In the genomic region with DNA sequence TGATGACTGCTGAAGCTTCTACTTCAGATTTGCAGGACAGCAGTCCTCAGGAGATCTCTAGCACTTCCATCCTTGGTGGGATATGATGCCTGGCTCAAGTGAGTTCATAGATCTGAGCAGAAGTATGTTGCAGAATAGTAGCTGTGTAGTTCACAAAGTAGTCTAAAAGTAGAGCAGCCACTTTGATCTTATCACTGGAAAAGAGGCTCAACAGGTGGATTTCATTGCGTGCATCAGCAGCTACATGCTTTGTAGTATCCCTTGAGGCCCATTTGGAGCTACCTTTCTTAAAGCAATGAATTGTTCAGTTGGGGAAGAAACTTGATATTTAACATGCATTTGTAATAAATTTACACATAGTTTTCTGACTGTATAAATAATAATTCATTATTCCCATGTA, we compare ENCODE assay signal across 14 cellular contexts. TPM values are rescaled to one million over a fixed set of nuclear protein-coding genes. Genes with fewer than 3 reads are reported as not detected.
DNase-seq lines count a peak whose midpoint lies in the region; ATAC-seq and TF ChIP-seq lines count a peak whose summit lies in the region.
"Had no signal": no experiment of that assay in that cellular context is flagged by ENCODE, and none has a peak within 500 bp of the region (broad histone marks: within the 10 kb centered on the region; RNA-seq: fewer than 3 reads in every experiment).

No MANE protein-coding gene starts in this region.

- no peaks in the 10 kb centered on the region for H4K20me1 ChIP-seq in SK-N-SH (ENCODE audit: insufficient read depth)
- H4K20me1 ChIP-seq in smooth muscle cell (ENCODE audit: low read depth): no peaks in the 10 kb centered on the region

- H3K79me2 ChIP-seq in SK-N-SH (ENCODE audit: insufficient read depth) (no peaks in the 10 kb centered on the region), smooth muscle cell (ENCODE audit: low read depth) (no peaks in the 10 kb centered on the region)

- TF ChIP-seq CTCF in SK-N-SH (IDR thresholded peaks at IDR 0.05): no peak
- TF ChIP-seq CTCF in WTC11 (IDR thresholded peaks at IDR 0.05): no peak
- TF ChIP-seq CTCF in smooth muscle cell (IDR thresholded peaks at IDR 0.05; ENCODE audit: borderline replicate concordance, insufficient read depth, poor library complexity, severe bottlenecking): no peak

- H3F3A ChIP-seq in SK-N-SH (replicated peaks; ENCODE audit: insufficient read depth) (no peaks in the 10 kb centered on the region), smooth muscle cell (ENCODE audit: low read depth) (no peaks in the 10 kb centered on the region)

- no peaks in the 10 kb centered on the region for H3K9me2 ChIP-seq in SK-N-SH

- POLR2A ChIA-PET in SK-N-SH (lab: Yijun Ruan, JAX): no interaction called here
- POLR2A ChIA-PET in WTC11 (lab: Charles Lee): no interaction called here

- H3K4me3 Mint-ChIP-seq in WTC11: peak overlapping the region; percentile 88; the same call in 1 of the 2 replicates

- H2AFZ ChIP-seq in SK-N-SH (ENCODE audit: low read depth) (no peak overlapping the region), smooth muscle cell (ENCODE audit: low read depth) (no peak overlapping the region)

- 0 out of 2 replicates have a peak overlapping the region, but pooled peaks have one; percentile 79 for H3K4me2 ChIP-seq in SK-N-SH
- H3K4me2 ChIP-seq in smooth muscle cell: no peak overlapping the region

- peaks cover 18% of the 10 kb centered on the region for H3K4me1 Mint-ChIP-seq in WTC11

- H3K4me1 ChIP-seq in SK-N-SH (ENCODE audit: control insufficient read depth in 1 of 2, insufficient read depth in 2 of 2, low read depth in 1 of 2, low read length in 1 of 2) (peaks cover 0 to 5% of the 10 kb centered on the region in 2 experiments; a peak in 2 of 4 replicates), iPS-15b (ENCODE audit: control insufficient read depth, insufficient read depth, low read length) (no peaks in the 10 kb centered on the region), smooth muscle cell (ENCODE audit: low read depth) (no peaks in the 10 kb centered on the region)
- H3K4me1 ChIP-seq: BE2C had no signal

- no peak for TF ChIP-seq EP300 in SK-N-SH (IDR thresholded peaks at IDR 0.05; ENCODE audit: borderline replicate concordance in 1 of 2, low read depth in 1 of 2, low read length in 1 of 2)

- no peak overlapping the region for H3K27ac Mint-ChIP-seq in WTC11
- H3K27ac Mint-ChIP-seq: CD4-positive, alpha-beta memory T cell had no signal

- peaks cover 32% of the 10 kb centered on the region for H3K27me3 Mint-ChIP-seq in WTC11 (ENCODE audit: low read depth)
- H3K27me3 Mint-ChIP-seq: CD4-positive, alpha-beta memory T cell had no signal

- TF ChIP-seq RAD21 in SK-N-SH (IDR thresholded peaks at IDR 0.05; ENCODE audit: low read length): no peak

- H3K9me3 Mint-ChIP-seq in WTC11: peaks cover 6% of the 10 kb centered on the region
- H3K9me3 Mint-ChIP-seq: CD4-positive, alpha-beta memory T cell had no signal

- H3K9me3 ChIP-seq in SK-N-SH (no peaks in the 10 kb centered on the region), iPS-15b (ENCODE audit: control insufficient read depth, insufficient read depth, low read length) (no peaks in the 10 kb centered on the region), smooth muscle cell (replicated peaks; ENCODE audit: low read depth) (no peaks in the 10 kb centered on the region)
- H3K9me3 ChIP-seq: BE2C had no signal

- H3K36me3 Mint-ChIP-seq in WTC11: peaks cover 17% of the 10 kb centered on the region
- H3K36me3 Mint-ChIP-seq: CD4-positive, alpha-beta memory T cell had no signal

- 63% methylated on average over 1 of the region's 1 CpG for WGBS in SK-N-SH (ENCODE audit: low lambda C conversion rate)
- WGBS in smooth muscle cell (ENCODE audit: low lambda C conversion rate): 80% methylated on average over 1 of the region's 1 CpG

- ATAC-seq in SK-N-SH treated with all-trans-retinoic acid at 6 μM for 48 hours: no peak
- no peak for ATAC-seq in WTC11
- ATAC-seq in GM18517 (IDR thresholded peaks at IDR 0.05; ENCODE audit: unreplicated experiment): no peak

- H3K36me3 ChIP-seq in SK-N-SH (replicated peaks in 1 of 2; ENCODE audit: control insufficient read depth in 1 of 2, insufficient read depth in 2 of 2, low read length in 1 of 2): no peaks in the 10 kb centered on the region
- peaks cover 2% of the 10 kb centered on the region for H3K36me3 ChIP-seq in iPS-15b (ENCODE audit: control insufficient read depth, insufficient read depth, low read length)
- H3K36me3 ChIP-seq in smooth muscle cell (ENCODE audit: low read depth): no peaks in the 10 kb centered on the region
- H3K36me3 ChIP-seq: BE2C had no signal

- H3K27me3 ChIP-seq in SK-N-SH (ENCODE audit: insufficient read depth): no peaks in the 10 kb centered on the region; the same call in 1 of the 2 replicates
- H3K27me3 ChIP-seq in iPS-15b (ENCODE audit: control insufficient read depth, insufficient read depth, low read length): peaks cover 11% of the 10 kb centered on the region
- no peaks in the 10 kb centered on the region for H3K27me3 ChIP-seq in smooth muscle cell (ENCODE audit: low read depth)
- H3K27me3 ChIP-seq: BE2C had no signal

- CTCF ChIA-PET in SK-N-SH (lab: Yijun Ruan, JAX): no interaction called here
- CTCF ChIA-PET in WTC11 (lab: Charles Lee): no interaction called here

- DNase-seq in SK-N-SH: no peak
- DNase-seq in WTC11 (ENCODE audit: low spot score): no peak
- DNase-seq in smooth muscle cell (lab: John Stamatoyannopoulos, UW; ENCODE audit: unreplicated experiment): no peak
- DNase-seq in NCI-H2196 (lab: John Stamatoyannopoulos, UW; ENCODE audit: unreplicated experiment): no peak
- DNase-seq: BE2C; CD4-positive, alpha-beta memory T cell; DMS153; DMS79 treated with DMSO at 0.1 percent for 48 hours; GDM1; HCEC 1CT had no signal

- H3K27ac ChIP-seq in SK-N-SH (ENCODE audit: low read depth in 2 of 2, low read length in 1 of 2) (no peak overlapping the region), smooth muscle cell (ENCODE audit: low read depth) (no peak overlapping the region)
- H3K27ac ChIP-seq: C4-2B had no signal

- H3K9ac ChIP-seq in SK-N-SH (no peak overlapping the region), iPS-15b (ENCODE audit: low read depth, low read length) (no peak overlapping the region), smooth muscle cell (ENCODE audit: low read depth) (no peak overlapping the region)

- H3K4me3 ChIP-seq in SK-N-SH (ENCODE audit: low read depth in 2 of 2, low read length in 1 of 2) (no peak overlapping the region), iPS-15b (ENCODE audit: low read depth, low read length) (peak overlapping the region; percentile 97), smooth muscle cell (no peak overlapping the region)

TF ChIP-seq in SK-N-SH, 30 proteins besides CTCF, POLR2A, EP300 and RAD21 (continues in another document):
- TF ChIP-seq RFX5 (IDR thresholded peaks at IDR 0.05; ENCODE audit: low read length) (no peak), ELF1 (IDR thresholded peaks at IDR 0.05) (no peak), SIN3A (IDR thresholded peaks at IDR 0.05; ENCODE audit: borderline replicate concordance, low read depth, low read length) (no peak), RCOR1 (IDR thresholded peaks at IDR 0.05; ENCODE audit: low read length) (no peak), FOXJ3 (CRISPR knock-in tag; IDR thresholded peaks at IDR 0.05) (no peak), NFIC (IDR thresholded peaks at IDR 0.05; ENCODE audit: borderline replicate concordance) (no peak), CHD2 (IDR thresholded peaks at IDR 0.05; ENCODE audit: low read length, partially characterized antibody) (no peak), FOXM1 (IDR thresholded peaks at IDR 0.05; ENCODE audit: low read depth) (no peak)

TF ChIP-seq in SK-N-SH treated with all-trans-retinoic acid at 6 μM for 48 hours, 23 proteins besides CTCF, POLR2A, EP300 and RAD21 (continues in another document):
- TF ChIP-seq TOX (CRISPR knock-in tag; IDR thresholded peaks at IDR 0.05; ENCODE audit: borderline replicate concordance) (no peak), CSDC2 (CRISPR knock-in tag; IDR thresholded peaks at IDR 0.05) (no peak), ZC3H10 (CRISPR knock-in tag; IDR thresholded peaks at IDR 0.05) (no peak), ISL1 (CRISPR knock-in tag; IDR thresholded peaks at IDR 0.05) (no peak), SNAI2 (CRISPR knock-in tag; IDR thresholded peaks at IDR 0.05) (no peak)

TF ChIP-seq in WTC11, 78 proteins besides CTCF, POLR2A, EP300 and RAD21:
- TF ChIP-seq CREM (CRISPR knock-in tag; IDR thresholded peaks at IDR 0.05): no peak
- no peak for TF ChIP-seq ZBTB43 (CRISPR knock-in tag; IDR thresholded peaks at IDR 0.05)
- TF ChIP-seq FOXK1 (CRISPR knock-in tag; IDR thresholded peaks at IDR 0.05): no peak

RNA-seq across cellular contexts. Expression of gene BEX3, which starts 29.9 kb away (rescaled TPM):
- polyA plus RNA-seq in SK-N-SH (2012; rRNA removed): 292 and 392 TPM in 2 replicates
- polyA plus RNA-seq in SK-N-SH (2012; cell fraction: cytosol; rRNA removed): 432 and 638 TPM in 2 replicates
- 146 and 148 TPM in 2 replicates for polyA plus RNA-seq in SK-N-SH (2012; cell fraction: nucleus; rRNA removed)
- total RNA-seq in WTC11 (2021): 263 to 292 TPM (median 277 TPM) in 3 replicates
- 234 and 259 TPM in 2 replicates for total RNA-seq in smooth muscle cell
- 445 and 554 TPM in 2 replicates for polyA plus RNA-seq in smooth muscle cell

RNA-seq across cellular contexts. Expression of gene TCEAL9, which starts 50.0 kb away (rescaled TPM):
- polyA plus RNA-seq in SK-N-SH (2012; rRNA removed) (27.7 and 29.5 TPM in 2 replicates), smooth muscle cell (232 and 267 TPM in 2 replicates)
- polyA plus RNA-seq in SK-N-SH (2012; cell fraction: cytosol; rRNA removed): 46.4 and 99.7 TPM in 2 replicates
- polyA plus RNA-seq in SK-N-SH (2012; cell fraction: nucleus; rRNA removed): 13.1 and 20.9 TPM in 2 replicates
- total RNA-seq in WTC11 (2021) (30.4 to 35.0 TPM (median 30.7 TPM) in 3 replicates), smooth muscle cell (255 and 302 TPM in 2 replicates)
